23 cellular contexts compared by ENCODE assay signal in the genomic region with DNA sequence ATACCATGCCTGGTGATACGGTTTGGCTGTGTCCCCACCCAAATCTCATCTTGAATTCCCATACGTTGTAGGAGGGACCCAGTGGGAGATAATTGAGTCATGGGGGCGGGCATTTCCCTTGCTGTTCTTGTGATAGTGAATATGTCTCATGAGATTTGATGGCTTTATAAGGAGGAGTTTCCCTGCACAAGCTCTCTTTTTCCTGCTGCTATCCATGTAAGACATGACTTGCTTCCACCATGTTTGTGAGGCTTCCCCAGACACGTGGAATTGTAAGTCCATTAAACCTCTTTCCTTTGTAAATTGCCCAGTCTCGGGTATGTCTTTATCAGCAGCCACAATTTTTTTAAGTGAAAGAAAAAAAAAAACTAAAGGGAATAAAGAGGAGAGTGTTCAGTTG.
"Had no signal": no experiment of that assay in that cellular context is flagged by ENCODE, and none has a peak within 500 bp of the region (broad histone marks: within the 10 kb centered on the region; RNA-seq: fewer than 3 reads in every experiment).

No MANE protein-coding gene starts in this region.

- H3K27ac ChIP-seq: coronary artery, dorsolateral prefrontal cortex, esophagus muscularis mucosa, foreskin keratinocyte, heart right ventricle, left lung, lower lobe of right lung had no signal

- H3K4me1 ChIP-seq: esophagus muscularis mucosa, foreskin keratinocyte, left lung, lower lobe of right lung had no signal

- DNase-seq: dermis blood vessel endothelial cell; dorsolateral prefrontal cortex; effector CD4-positive, alpha-beta T cell; effector memory CD4-positive, alpha-beta T cell; foreskin keratinocyte; glutamatergic neuron; head of caudate nucleus; heart right ventricle; hippocampal formation; left colon; left lung; left ventricle myocardium superior; lower lobe of right lung; mesenchymal stem cell; mucosa of descending colon; naive B cell had no signal

- H3K27me3 ChIP-seq: dorsolateral prefrontal cortex, esophagus muscularis mucosa, foreskin keratinocyte, heart right ventricle, left lung had no signal

- H3K4me3 ChIP-seq: coronary artery, dorsolateral prefrontal cortex, esophagus muscularis mucosa, heart right ventricle, left lung, lower lobe of right lung, mucosa of descending colon had no signal

- H3K9me3 ChIP-seq: esophagus muscularis mucosa, lower lobe of right lung, mucosa of descending colon had no signal

- ATAC-seq: foreskin keratinocyte, heart right ventricle, left colon, left lung, left ventricle myocardium superior, lower lobe of right lung, mucosa of descending colon had no signal

- FAIRE-seq: colon, endothelial cell of umbilical vein, frontal cortex, islet of Langerhans, keratinocyte had no signal

- H3K36me3 ChIP-seq: esophagus muscularis mucosa, heart right ventricle, left lung, lower lobe of right lung had no signal
